ENCODE assay signal across 11 cellular contexts in genomic region chr15:89399070-89399389, GRCh38.
DNase-seq lines count a peak whose midpoint lies in the region; ATAC-seq and TF ChIP-seq lines count a peak whose summit lies in the region.
"Had no signal": no experiment of that assay in that cellular context is flagged by ENCODE, and none has a peak within 500 bp of the region (broad histone marks: within the 10 kb centered on the region; RNA-seq: fewer than 3 reads in every experiment).

No MANE protein-coding gene starts in this region.

- DNase-seq in activated CD4-positive, alpha-beta T cell treated with anti-CD3 and anti-CD28 coated beads, Interleukin-2, amount 10 ng/mL, durations not matched to agents 24 days and 14 days, result no peak
- no peak for DNase-seq in activated CD4-positive, alpha-beta T cell treated with anti-CD3 and anti-CD28 coated beads, Interleukin-2, amount 50 U/mL, for 48 hours
- DNase-seq in activated naive CD8-positive, alpha-beta T cell treated with anti-CD3 and anti-CD28 coated beads for 36 hours, result no peak
- no peak for DNase-seq in psoas muscle
- no peak for DNase-seq in effector CD4-positive, alpha-beta T cell
- DNase-seq: AML-193; NK-92 treated with Interleukin-12 subunit alpha and Interleukin-12 subunit beta, amount 100 ng/mL, for 24 hours had no signal

- H3K27me3 ChIP-seq in KMS-11 (ENCODE audit: insufficient read depth, low read depth) (peaks cover 12% of the 10 kb centered on the region; the same call in 1 of the 2 replicates), psoas muscle (ENCODE audit: insufficient read depth in 3 of 3, low read length in 2 of 3) (peaks cover 0 to 87% (median 27%) of the 10 kb centered on the region in 3 donors)

- H3K9me3 ChIP-seq in psoas muscle, result no peaks in the 10 kb centered on the region

- H3K4me3 ChIP-seq in KMS-11 (IDR thresholded peaks at IDR 0.05; ENCODE audit: insufficient read depth, low read depth, low read length), result no peak overlapping the region
- H3K4me3 ChIP-seq in psoas muscle, result peak overlapping the region; percentile 56

- H3K4me1 ChIP-seq in KMS-11 (ENCODE audit: low read depth, poor library complexity, severe bottlenecking) (no peaks in the 10 kb centered on the region), psoas muscle (peaks cover 15% of the 10 kb centered on the region)
- H3K4me1 ChIP-seq: parathyroid adenoma had no signal

- WGBS in psoas muscle, 3 donors, result 2 to 6% (median 4%) methylated on average over 7 of the region's 7 CpGs

- no peaks in the 10 kb centered on the region for H3K79me2 ChIP-seq in KMS-11 (ENCODE audit: insufficient read depth, low read depth)
- H3K79me2 ChIP-seq: parathyroid adenoma had no signal

- intact Hi-C loops in activated CD4-positive, alpha-beta T cell treated with anti-CD3 and anti-CD28 coated beads, Interleukin-2, amount 10 ng/mL, durations not matched to agents 24 days and 14 days (cut with micrococcal nuclease), result no loop called here
- intact Hi-C loops in psoas muscle (cut with DNase I), result no loop called here

- H3K4me1 Mint-ChIP-seq in activated CD4-positive, alpha-beta T cell treated with anti-CD3 and anti-CD28 coated beads, Interleukin-2, amount 10 ng/mL, durations not matched to agents 24 days and 14 days, result peaks cover 14% of the 10 kb centered on the region
- peaks cover 16% of the 10 kb centered on the region for H3K4me1 Mint-ChIP-seq in activated naive CD8-positive, alpha-beta T cell treated with anti-CD3 and anti-CD28 coated beads for 36 hours

- peak overlapping the region; percentile 78; the same call in 1 of the 2 replicates for H3K4me2 ChIP-seq in KMS-11

- H3K27ac ChIP-seq in KMS-11 (no peak overlapping the region), psoas muscle (no peak overlapping the region)
- H3K27ac ChIP-seq: parathyroid adenoma had no signal

- ATAC-seq in psoas muscle (peak in 1 of 4 donors; percentile 19), GM18909 (IDR thresholded peaks at IDR 0.05; ENCODE audit: poor library complexity, unreplicated experiment) (no peak), GM21825 (IDR thresholded peaks at IDR 0.05; ENCODE audit: unreplicated experiment) (no peak)

- no peaks in the 10 kb centered on the region for H3K9me3 Mint-ChIP-seq in activated CD4-positive, alpha-beta T cell treated with anti-CD3 and anti-CD28 coated beads, Interleukin-2, amount 10 ng/mL, durations not matched to agents 24 days and 14 days
- H3K9me3 Mint-ChIP-seq in activated naive CD8-positive, alpha-beta T cell treated with anti-CD3 and anti-CD28 coated beads for 36 hours, result no peaks in the 10 kb centered on the region

- H3K9ac ChIP-seq in KMS-11, result peak overlapping the region; percentile 64; the same call in 1 of the 2 replicates
- H3K9ac ChIP-seq: parathyroid adenoma had no signal

- peak overlapping the region; percentile 59 for H3K4me3 Mint-ChIP-seq in activated CD4-positive, alpha-beta T cell treated with anti-CD3 and anti-CD28 coated beads, Interleukin-2, amount 10 ng/mL, durations not matched to agents 24 days and 14 days
- peak overlapping the region; percentile 69 for H3K4me3 Mint-ChIP-seq in activated naive CD8-positive, alpha-beta T cell treated with anti-CD3 and anti-CD28 coated beads for 36 hours

- H3K36me3 ChIP-seq in KMS-11 (ENCODE audit: insufficient read depth) (no peaks in the 10 kb centered on the region), psoas muscle (ENCODE audit: insufficient read depth in 1 of 2, low read depth in 1 of 2) (no peaks in the 10 kb centered on the region)

- H2AFZ ChIP-seq in KMS-11 (ENCODE audit: low read depth), result peak overlapping the region; percentile 99
- H2AFZ ChIP-seq: parathyroid adenoma had no signal

- H3K27me3 Mint-ChIP-seq in activated CD4-positive, alpha-beta T cell treated with anti-CD3 and anti-CD28 coated beads, Interleukin-2, amount 10 ng/mL, durations not matched to agents 24 days and 14 days, result peaks cover 68% of the 10 kb centered on the region
- peaks cover 56% of the 10 kb centered on the region for H3K27me3 Mint-ChIP-seq in activated naive CD8-positive, alpha-beta T cell treated with anti-CD3 and anti-CD28 coated beads for 36 hours

- no peaks in the 10 kb centered on the region for H4K20me1 ChIP-seq in KMS-11 (ENCODE audit: insufficient read depth)

- TF ChIP-seq CTCF in KMS-11 (conservative IDR thresholded peaks at IDR 0.05; ENCODE audit: low read depth, low read length) (no peak), psoas muscle (IDR thresholded peaks at IDR 0.05) (no peak)

- H3K36me3 Mint-ChIP-seq in activated CD4-positive, alpha-beta T cell treated with anti-CD3 and anti-CD28 coated beads, Interleukin-2, amount 10 ng/mL, durations not matched to agents 24 days and 14 days (ENCODE audit: low read depth), result no peaks in the 10 kb centered on the region
- H3K36me3 Mint-ChIP-seq in activated naive CD8-positive, alpha-beta T cell treated with anti-CD3 and anti-CD28 coated beads for 36 hours, result no peaks in the 10 kb centered on the region

- H3K27ac Mint-ChIP-seq in activated CD4-positive, alpha-beta T cell treated with anti-CD3 and anti-CD28 coated beads, Interleukin-2, amount 10 ng/mL, durations not matched to agents 24 days and 14 days, result no peak overlapping the region
- H3K27ac Mint-ChIP-seq in activated naive CD8-positive, alpha-beta T cell treated with anti-CD3 and anti-CD28 coated beads for 36 hours, result no peak overlapping the region
